Comparison of ENCODE assay signal across 9 cellular contexts in genomic region chr7:728602-729001, GRCh38. TPM values are rescaled to one million over a fixed set of nuclear protein-coding genes. Genes with fewer than 3 reads are reported as not detected.
DNase-seq lines count a peak whose midpoint lies in the region; ATAC-seq and TF ChIP-seq lines count a peak whose summit lies in the region.
"Had no signal": no experiment of that assay in that cellular context is flagged by ENCODE, and none has a peak within 500 bp of the region (broad histone marks: within the 10 kb centered on the region; RNA-seq: fewer than 3 reads in every experiment).

No MANE protein-coding gene starts in this region.

- no peaks in the 10 kb centered on the region for H3K27me3 Mint-ChIP-seq in activated naive CD8-positive, alpha-beta T cell treated with anti-CD3 and anti-CD28 coated beads, Interleukin-2, amount 50 U/mL, for 24 hours
- no peaks in the 10 kb centered on the region for H3K27me3 Mint-ChIP-seq in natural killer cell treated with Interleukin-12 subunit alpha and Interleukin-12 subunit beta and Interleukin-15 and Interleukin-18, amount 100 ng/mL, for 72 hours

- H3K4me1 Mint-ChIP-seq in activated naive CD8-positive, alpha-beta T cell treated with anti-CD3 and anti-CD28 coated beads, Interleukin-2, amount 50 U/mL, for 24 hours: peaks cover 33% of the 10 kb centered on the region
- peaks cover 20 to 28% of the 10 kb centered on the region in 2 donors for H3K4me1 Mint-ChIP-seq in natural killer cell treated with Interleukin-12 subunit alpha and Interleukin-12 subunit beta and Interleukin-15 and Interleukin-18, amount 100 ng/mL, for 72 hours (ENCODE audit: low read depth in 2 of 2)

- peaks cover 6% of the 10 kb centered on the region for H3K9me3 Mint-ChIP-seq in activated naive CD8-positive, alpha-beta T cell treated with anti-CD3 and anti-CD28 coated beads, Interleukin-2, amount 50 U/mL, for 24 hours
- no peaks in the 10 kb centered on the region for H3K9me3 Mint-ChIP-seq in natural killer cell treated with Interleukin-12 subunit alpha and Interleukin-12 subunit beta and Interleukin-15 and Interleukin-18, amount 100 ng/mL, for 72 hours

- H3K36me3 ChIP-seq in BE2C (peaks cover 44% of the 10 kb centered on the region), HCT116 (ENCODE audit: control insufficient read depth in 1 of 2, insufficient read depth in 2 of 2, low read length in 2 of 2) (peaks cover 7 to 49% of the 10 kb centered on the region in 2 experiments; a peak in 2 of 4 replicates)

- no peak for TF ChIP-seq POLR2A in HCT116 (IDR thresholded peaks at IDR 0.05; ENCODE audit: borderline replicate concordance, extremely low read depth, insufficient read depth, insufficient read length)

- H3K36me3 Mint-ChIP-seq in activated naive CD8-positive, alpha-beta T cell treated with anti-CD3 and anti-CD28 coated beads, Interleukin-2, amount 50 U/mL, for 24 hours (ENCODE audit: low read depth): peaks cover 53% of the 10 kb centered on the region
- H3K36me3 Mint-ChIP-seq in natural killer cell treated with Interleukin-12 subunit alpha and Interleukin-12 subunit beta and Interleukin-15 and Interleukin-18, amount 100 ng/mL, for 72 hours: peaks cover 16% of the 10 kb centered on the region

- H3K4me3 ChIP-seq in BE2C (ENCODE audit: low read depth, low read length): peak overlapping the region; percentile 73
- peak overlapping the region in 1 of 2 experiments; percentile 58; a peak in 2 of 4 replicates for H3K4me3 ChIP-seq in HCT116 (replicated peaks in 1 of 2; ENCODE audit: low read depth in 1 of 2, low read length in 2 of 2)

- H3K27ac ChIP-seq in HCT116 (ENCODE audit: low read depth, low read length): peak overlapping the region; percentile 46

- H3K9ac ChIP-seq in HCT116 (ENCODE audit: low read length): peak overlapping the region; percentile 61; the same call in 1 of the 2 replicates

- no peaks in the 10 kb centered on the region for H4K20me1 ChIP-seq in HCT116 (ENCODE audit: insufficient read depth)

- peak overlapping the region; percentile 77 for H3K27ac Mint-ChIP-seq in activated naive CD8-positive, alpha-beta T cell treated with anti-CD3 and anti-CD28 coated beads, Interleukin-2, amount 50 U/mL, for 24 hours
- no peak overlapping the region for H3K27ac Mint-ChIP-seq in natural killer cell treated with Interleukin-12 subunit alpha and Interleukin-12 subunit beta and Interleukin-15 and Interleukin-18, amount 100 ng/mL, for 72 hours

- H3K9me2 ChIP-seq in HCT116 (ENCODE audit: insufficient read depth): no peaks in the 10 kb centered on the region

- intact Hi-C loops in HCT116 (cut with micrococcal nuclease): loop anchor here (5.0 kb wide), 1 partner anchor 211 kb away; the partner anchor contains the start of gene PDGFA

- no peak for TF ChIP-seq CTCF in BE2C (IDR thresholded peaks at IDR 0.05; ENCODE audit: low read depth, low read length)
- TF ChIP-seq CTCF in HCT116 (IDR thresholded peaks at IDR 0.05 in 2 of 3, conservative IDR thresholded peaks at IDR 0.05 in 1 of 3; ENCODE audit: borderline replicate concordance in 1 of 3, insufficient read depth in 1 of 3, low read depth in 2 of 3, low read length in 2 of 3): no peak

- POLR2A ChIA-PET in HCT116 (lab: Charles Lee): no interaction called here

- peak overlapping the region; percentile 86 for H3K4me3 Mint-ChIP-seq in activated naive CD8-positive, alpha-beta T cell treated with anti-CD3 and anti-CD28 coated beads, Interleukin-2, amount 50 U/mL, for 24 hours
- H3K4me3 Mint-ChIP-seq in natural killer cell treated with Interleukin-12 subunit alpha and Interleukin-12 subunit beta and Interleukin-15 and Interleukin-18, amount 100 ng/mL, for 72 hours: peak overlapping the region; percentile 90

- RAD21 ChIA-PET in HCT116 (lab: Charles Lee; ENCODE audit: low non-redundant PET in 1 of 2, low total read pairs in 2 of 2, uncharacterized antibody in 2 of 2, unreplicated experiment in 2 of 2): interaction anchor here in 1 of 2 experiments (0.7 to 0.8 kb wide), 2 partner anchors 142 to 992 kb away, joined by 3 read pairs; no protein-coding TSS in a partner anchor

- no peaks in the 10 kb centered on the region for H3K4me1 ChIP-seq in BE2C
- H3K4me1 ChIP-seq in HCT116 (ENCODE audit: control insufficient read depth in 1 of 2, insufficient read depth in 2 of 2, low read length in 2 of 2): peaks cover 23 to 40% of the 10 kb centered on the region in 2 experiments

- H2AFZ ChIP-seq in HCT116 (ENCODE audit: low read depth, low read length, poor library complexity, severe bottlenecking): no peak overlapping the region

- H3K27me3 ChIP-seq in BE2C: no peaks in the 10 kb centered on the region
- H3K27me3 ChIP-seq in HCT116 (ENCODE audit: insufficient read depth, low read length): no peaks in the 10 kb centered on the region

- no peak for DNase-seq in BE2C
- no peak for DNase-seq in HCT116 (ENCODE audit: low read depth, low spot score)
- no peak for DNase-seq in activated naive CD8-positive, alpha-beta T cell treated with anti-CD3 and anti-CD28 coated beads, Interleukin-2, amount 50 U/mL, for 24 hours
- DNase-seq in natural killer cell treated with Interleukin-12 subunit alpha and Interleukin-12 subunit beta and Interleukin-15 and Interleukin-18, amount 100 ng/mL, for 72 hours (ENCODE audit: low spot score): no peak
- DNase-seq in GDM1 (lab: John Stamatoyannopoulos, UW): no peak
- DNase-seq in SIG-M5 treated with dmso at 0.1 percent for 504 hours (lab: John Stamatoyannopoulos, UW; ENCODE audit: unreplicated experiment): no peak
- no peak for DNase-seq in CD1c-positive myeloid dendritic cell (ENCODE audit: extremely low spot score)
- DNase-seq: effector CD4-positive, alpha-beta T cell had no signal

- H3K9me3 ChIP-seq in BE2C: peaks cover 8% of the 10 kb centered on the region
- H3K9me3 ChIP-seq in HCT116 (ENCODE audit: control insufficient read depth in 1 of 2, insufficient read depth in 1 of 2, low read depth in 1 of 2, low read length in 2 of 2): peaks cover 0 to 17% of the 10 kb centered on the region in 2 experiments; a peak in 1 of 4 replicates

- peak overlapping the region; percentile 79 for H3K4me2 ChIP-seq in HCT116 (ENCODE audit: low read length)

- CTCF ChIA-PET in HCT116 (lab: Charles Lee): no interaction called here

- TF ChIP-seq RAD21 in HCT116 (IDR thresholded peaks at IDR 0.05; ENCODE audit: low read depth): no peak

- peaks cover 79% of the 10 kb centered on the region for H3K79me2 ChIP-seq in HCT116 (ENCODE audit: insufficient read depth, low read length)

- no TSS peak for BruUV-seq in HCT116 (replicated peaks; lab: Mats Ljungman, UMichigan)

- ATAC-seq in HCT116: no peak
- ATAC-seq in activated naive CD8-positive, alpha-beta T cell treated with anti-CD3 and anti-CD28 coated beads, Interleukin-2, amount 50 U/mL, for 24 hours: no peak
- no peak for ATAC-seq in natural killer cell treated with Interleukin-12 subunit alpha and Interleukin-12 subunit beta and Interleukin-15 and Interleukin-18, amount 100 ng/mL, for 72 hours
- no peak for ATAC-seq in HG02763 (IDR thresholded peaks at IDR 0.05; ENCODE audit: unreplicated experiment)

TF ChIP-seq in HCT116, 20 proteins besides CTCF, POLR2A, EP300 and RAD21 (continues in another document):
- no peak for TF ChIP-seq ZBTB33 (IDR thresholded peaks at IDR 0.05; ENCODE audit: extremely low read depth, insufficient replicate concordance, low read length)
- TF ChIP-seq YY1 (IDR thresholded peaks at IDR 0.05; ENCODE audit: extremely low read depth, insufficient replicate concordance, low read depth, low read length): no peak
- no peak for TF ChIP-seq ZNF274 (IDR thresholded peaks at IDR 0.05; ENCODE audit: low read depth, low read length)
- no peak for TF ChIP-seq SRF (IDR thresholded peaks at IDR 0.05; ENCODE audit: low read depth)
- TF ChIP-seq EGR1 (IDR thresholded peaks at IDR 0.05; ENCODE audit: low read depth): no peak
- no peak for TF ChIP-seq ZFX (IDR thresholded peaks at IDR 0.05)

RNA-seq across cellular contexts. Expression of gene PRKAR1B, which starts 1.5 kb away (rescaled TPM):
- polyA plus RNA-seq in BE2C (2012; ENCODE audit: insufficient read depth, insufficient read length, low read depth): 31.7 TPM
- total RNA-seq in HCT116 (2021; ENCODE audit: unreplicated experiment): 14.1 TPM
- polyA plus RNA-seq in HCT116 (2012): 10.8 and 12.4 TPM in 2 replicates
- total RNA-seq in natural killer cell treated with Interleukin-12 subunit alpha and Interleukin-12 subunit beta and Interleukin-15 and Interleukin-18, amount 100 ng/mL, for 72 hours: 10 to 100 TPM in 1 of 2 donors, 1 to 10 TPM in 1; 9.8 to 31.9 TPM

RNA-seq across cellular contexts. Expression of gene DNAAF5, which starts 2.1 kb away (rescaled TPM):
- polyA plus RNA-seq in BE2C (2012; ENCODE audit: insufficient read depth, insufficient read length, low read depth): 53.4 TPM
- total RNA-seq in HCT116 (2021; ENCODE audit: unreplicated experiment): 69.4 TPM
- polyA plus RNA-seq in HCT116 (2012): 57.1 and 61.6 TPM in 2 replicates
- 10 to 100 TPM; 19.5 to 53.4 TPM for total RNA-seq in natural killer cell treated with Interleukin-12 subunit alpha and Interleukin-12 subunit beta and Interleukin-15 and Interleukin-18, amount 100 ng/mL, for 72 hours
